Comparison of ENCODE assay signal across 15 cellular contexts in the genomic region with DNA sequence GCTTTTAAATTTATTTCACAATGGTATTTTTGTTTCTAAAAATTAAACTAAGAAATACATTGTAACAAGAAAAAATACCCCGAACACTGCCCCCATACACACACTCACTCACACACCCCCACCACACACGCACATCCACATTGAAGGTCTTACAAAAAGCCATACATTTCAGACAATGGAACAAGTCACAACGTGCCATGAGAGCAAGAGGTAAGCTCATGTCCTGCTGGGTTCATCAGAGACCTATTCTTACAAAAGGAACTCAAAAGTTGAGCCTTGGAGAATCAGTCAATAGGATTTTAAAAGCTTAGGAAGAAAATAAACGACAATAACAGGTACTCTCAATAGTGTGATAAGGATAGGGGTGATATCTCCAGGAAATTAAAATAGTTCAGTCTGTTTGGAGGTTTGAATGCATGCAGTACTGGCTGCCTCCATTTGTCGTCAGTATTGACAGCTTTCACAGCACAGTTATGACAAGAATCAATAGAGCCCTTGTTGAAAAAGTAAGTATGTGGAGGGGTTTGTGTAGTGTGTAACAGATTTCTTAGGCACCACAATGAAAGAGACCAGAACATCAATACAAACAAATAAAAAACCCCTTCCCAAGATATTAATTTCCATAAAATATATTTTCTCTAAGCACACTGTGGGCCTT.
DNase-seq lines count a peak whose midpoint lies in the region; ATAC-seq and TF ChIP-seq lines count a peak whose summit lies in the region.
"Had no signal": no experiment of that assay in that cellular context is flagged by ENCODE, and none has a peak within 500 bp of the region (broad histone marks: within the 10 kb centered on the region; RNA-seq: fewer than 3 reads in every experiment).

No MANE protein-coding gene starts in this region.

- H3K23me2 ChIP-seq in H9 (ENCODE audit: insufficient read length, low read depth, low read length, poor library complexity, severe bottlenecking), result no peaks in the 10 kb centered on the region

- DNase-seq in H9 (no peak), OCI-M1 (lab: John Stamatoyannopoulos, UW) (peak; percentile 65), inferior parietal cortex (ENCODE audit: extremely low spot score) (peak; percentile 21), SHP77 (lab: John Stamatoyannopoulos, UW) (no peak), colonic mucosa (no peak), GM03348 (ENCODE audit: low spot score) (no peak)
- DNase-seq: activated CD4-positive, alpha-beta memory T cell treated with anti-CD3 and anti-CD28 coated beads, Interleukin-2, amount 10 ng/mL, durations not matched to agents 7 days and 5 days; activated effector memory CD4-positive, alpha-beta T cell treated with Interleukin-2 at 50 U/mL for 16 hours; GM23248; MG63; psoas muscle; stimulated activated CD4-positive, alpha-beta T cell treated with anti-CD3 and anti-CD28 coated beads, Interleukin-1b, Interleukin-23, amount 100 ng/mL, for 48 hours had no signal

- H3K27me3 Mint-ChIP-seq in H9 (ENCODE audit: low read depth), result no peaks in the 10 kb centered on the region
- H3K27me3 Mint-ChIP-seq: activated CD4-positive, alpha-beta memory T cell treated with anti-CD3 and anti-CD28 coated beads, Interleukin-2, amount 10 ng/mL, durations not matched to agents 7 days and 5 days had no signal

- no peaks in the 10 kb centered on the region for H3K4me1 ChIP-seq in H9 (ENCODE audit: insufficient read depth, low read length)
- H3K4me1 ChIP-seq in colonic mucosa, result no peaks in the 10 kb centered on the region
- H3K4me1 ChIP-seq: psoas muscle, vagina had no signal

- TF ChIP-seq CTCF in 22Rv1 (IDR thresholded peaks at IDR 0.05) (peak; percentile 54), H9 (conservative IDR thresholded peaks at IDR 0.05) (peak; percentile 57), colonic mucosa (IDR thresholded peaks at IDR 0.05) (no peak)

- peaks cover 0 to 3% of the 10 kb centered on the region in 2 experiments; a peak in 1 of 5 replicates for H3K9me3 Mint-ChIP-seq in H9

- no peak overlapping the region for H3K9ac ChIP-seq in H9 (ENCODE audit: extremely low read depth, insufficient read length, low read length)
- H3K9ac ChIP-seq in colonic mucosa (ENCODE audit: low read depth in 2 of 2, low read length in 2 of 2), result no peak overlapping the region
- H3K9ac ChIP-seq: GM23248 had no signal

- no peak overlapping the region for H3K18ac ChIP-seq in H9 (ENCODE audit: insufficient read length, low read depth, low read length)

- H3K27ac ChIP-seq in 22Rv1 (peak overlapping the region; percentile 71), H9 (ENCODE audit: insufficient read length, low read depth, low read length) (no peak overlapping the region), colonic mucosa (no peak overlapping the region)
- H3K27ac ChIP-seq: GM23248, psoas muscle, vagina had no signal

- intact Hi-C loops in colonic mucosa (cut with DNase I), result no loop called here

- no peak for ATAC-seq in GM18909 (IDR thresholded peaks at IDR 0.05; ENCODE audit: poor library complexity, unreplicated experiment)
- ATAC-seq: psoas muscle had no signal

- H4K8ac ChIP-seq in H9 (replicated peaks; ENCODE audit: insufficient read length, low read depth, low read length), result no peak overlapping the region

- no peak overlapping the region for H2BK20ac ChIP-seq in H9 (ENCODE audit: low read depth, low read length, poor library complexity, severe bottlenecking)

- H3T11ph ChIP-seq in H9 (ENCODE audit: low read length), result no peak overlapping the region

- no peaks in the 10 kb centered on the region for H3K79me2 ChIP-seq in H9 (ENCODE audit: insufficient read depth, low read length)

- whole genome bisulfite sequencing in H9 (ENCODE audit: extremely low coverage, insufficient read length, low lambda C conversion rate), result no CpG with 5 or more reads among the region's 5 CpGs

- H2AFZ ChIP-seq in H9 (ENCODE audit: low read length), result no peak overlapping the region
- H2AFZ ChIP-seq: GM23248 had no signal

- no peaks in the 10 kb centered on the region for H3K79me1 ChIP-seq in H9 (ENCODE audit: insufficient read depth, low read depth, low read length, poor library complexity, severe bottlenecking)

- no peak overlapping the region for H3K4me3 Mint-ChIP-seq in H9
- H3K4me3 Mint-ChIP-seq: activated CD4-positive, alpha-beta memory T cell treated with anti-CD3 and anti-CD28 coated beads, Interleukin-2, amount 10 ng/mL, durations not matched to agents 7 days and 5 days had no signal

- no peaks in the 10 kb centered on the region for H3K27me3 ChIP-seq in H9 (ENCODE audit: insufficient read depth, low read length)
- H3K27me3 ChIP-seq in colonic mucosa, result no peaks in the 10 kb centered on the region
- H3K27me3 ChIP-seq: MG63, vagina had no signal

- H3K9me3 ChIP-seq in H9 (ENCODE audit: control insufficient read depth, low read depth, low read length) (no peaks in the 10 kb centered on the region), colonic mucosa (no peaks in the 10 kb centered on the region)
- H3K9me3 ChIP-seq: MG63, psoas muscle, vagina had no signal

- H2BK120ac ChIP-seq in H9 (ENCODE audit: low read depth, low read length, poor library complexity, severe bottlenecking), result no peak overlapping the region

- no peak overlapping the region for H4K5ac ChIP-seq in H9 (ENCODE audit: insufficient read length, low read depth, low read length)

- no peak overlapping the region for H4K91ac ChIP-seq in H9 (ENCODE audit: insufficient read length, low read depth, low read length)

- no peak overlapping the region for H3K4ac ChIP-seq in H9 (ENCODE audit: low read depth, low read length)

- no peak overlapping the region for H2BK5ac ChIP-seq in H9 (ENCODE audit: insufficient read length, low read length)

- no peak overlapping the region for H3K4me2 ChIP-seq in H9 (ENCODE audit: insufficient read depth, insufficient read length, low read length)

- no peak overlapping the region for H2BK15ac ChIP-seq in H9 (ENCODE audit: low read depth, low read length)

- H3K14ac ChIP-seq in H9 (ENCODE audit: insufficient read depth, low read length), result no peak overlapping the region

- H3K56ac ChIP-seq in H9 (ENCODE audit: insufficient read length, low read depth, low read length), result no peak overlapping the region

- no peak overlapping the region for H2AK5ac ChIP-seq in H9 (ENCODE audit: insufficient read length, low read length)

- no peak overlapping the region for H2BK12ac ChIP-seq in H9 (ENCODE audit: insufficient read length, low read depth, low read length)

- H3K27ac Mint-ChIP-seq in H9, result 0 out of 7 replicates have a peak overlapping the region, but pooled peaks of 1 of the 3 experiments have one; percentile 0
- H3K27ac Mint-ChIP-seq: activated CD4-positive, alpha-beta memory T cell treated with anti-CD3 and anti-CD28 coated beads, Interleukin-2, amount 10 ng/mL, durations not matched to agents 7 days and 5 days had no signal

- H4K20me1 ChIP-seq in H9 (ENCODE audit: control insufficient read depth, insufficient read depth, insufficient read length), result no peaks in the 10 kb centered on the region

- no peaks in the 10 kb centered on the region; a peak in 1 of 7 replicates for H3K36me3 Mint-ChIP-seq in H9 (ENCODE audit: insufficient read depth in 1 of 3, low read depth in 3 of 3)

- H3K36me3 ChIP-seq in colonic mucosa, result no peaks in the 10 kb centered on the region
- H3K36me3 ChIP-seq: MG63, vagina had no signal

- peaks cover 4 to 5% of the 10 kb centered on the region in 2 experiments for H3K4me1 Mint-ChIP-seq in H9
- H3K4me1 Mint-ChIP-seq: activated CD4-positive, alpha-beta memory T cell treated with anti-CD3 and anti-CD28 coated beads, Interleukin-2, amount 10 ng/mL, durations not matched to agents 7 days and 5 days had no signal

- H3K23ac ChIP-seq in H9 (ENCODE audit: insufficient read length, low read depth, low read length), result no peak overlapping the region

- H3K4me3 ChIP-seq in colonic mucosa, result no peak overlapping the region
- H3K4me3 ChIP-seq: GM23248, MG63, psoas muscle, vagina had no signal

Comparison
In these comparisons a context has a peak if more than half of its experiments do, and no peak if none do; other contexts are left out.
1. DNase-seq: peak in OCI-M1 (single experiment) and inferior parietal cortex (single experiment); none in H9 (single experiment), SHP77 (0 of 2), colonic mucosa (single experiment) and GM03348 (single experiment).